24 cellular contexts compared by ENCODE assay signal in genomic region chr15:29424118-29424517, GRCh38.
A peak's percentile ranks its signal among the peaks of the same experiment; 100 is the strongest.
DNase-seq lines count a peak whose midpoint lies in the region; ATAC-seq, FAIRE-seq and TF ChIP-seq lines count a peak whose summit lies in the region.
"Had no signal": no experiment of that assay in that cellular context is flagged by ENCODE, and none has a peak within 500 bp of the region (broad histone marks: within the 10 kb centered on the region; RNA-seq: fewer than 3 reads in every experiment).

No MANE protein-coding gene starts in this region.

- no peak overlapping the region for H2AFZ ChIP-seq in H1 (ENCODE audit: low read length)
- H2AFZ ChIP-seq: PC-9 had no signal

- no peak for TF ChIP-seq EP300 in H1 (IDR thresholded peaks at IDR 0.05; ENCODE audit: borderline replicate concordance in 1 of 2, low read depth in 2 of 2, low read length in 2 of 2)

- no peak overlapping the region for H2BK120ac ChIP-seq in H1 (replicated peaks; ENCODE audit: low read depth, low read length)

- no peak overlapping the region for H4K91ac ChIP-seq in H1 (replicated peaks; ENCODE audit: insufficient read length, low read length)

- 94% methylated on average over 4 of the region's 4 CpGs; no CpG with 5 or more reads in 1 of the 2 experiments for WGBS in H1 (ENCODE audit: extremely low coverage in 1 of 2, insufficient coverage in 1 of 2, insufficient read length in 1 of 2, insufficient replicate concordance in 2 of 2, low coverage in 1 of 2, low lambda C conversion rate in 2 of 2, missing lambda C conversion rate in 1 of 2), 2 experiments

- H3K27me3 ChIP-seq in H1 (replicated peaks in 1 of 4; ENCODE audit: control insufficient read depth in 3 of 4, extremely low read depth in 1 of 4, insufficient read depth in 3 of 4, low read length in 3 of 4), result no peaks in the 10 kb centered on the region
- no peaks in the 10 kb centered on the region for H3K27me3 ChIP-seq in CD8-positive, alpha-beta T cell (ENCODE audit: insufficient read depth, low read length)

- no peaks in the 10 kb centered on the region for H4K20me1 ChIP-seq in H1 (replicated peaks in 1 of 2; ENCODE audit: control insufficient read depth in 1 of 2, insufficient read depth in 2 of 2, low read length in 2 of 2)

- H3K23ac ChIP-seq in H1 (ENCODE audit: insufficient read length), result no peak overlapping the region

- H2AK5ac ChIP-seq in H1 (ENCODE audit: low read depth, low read length), result no peak overlapping the region

- H4K8ac ChIP-seq in H1 (ENCODE audit: extremely low read depth, insufficient read depth, low read length), result no peak overlapping the region

- CTCF ChIA-PET in activated CD4-positive, alpha-beta T cell treated with anti-CD3 and anti-CD28 coated beads for 36 hours (lab: Charles Lee), result no interaction called here
- CTCF ChIA-PET in H1 (lab: Charles Lee; ENCODE audit: partially characterized antibody), result interaction anchor here (0.8 kb wide), 1 partner anchor 18 kb away, joined by 3 read pairs; no protein-coding TSS in a partner anchor
- CTCF ChIA-PET in CD8-positive, alpha-beta T cell (lab: Charles Lee), result no interaction called here

- no peaks in the 10 kb centered on the region for H3K36me3 ChIP-seq in H1 (ENCODE audit: control insufficient read depth in 2 of 4, insufficient read depth in 4 of 4, low read length in 3 of 4)
- no peaks in the 10 kb centered on the region for H3K36me3 ChIP-seq in CD8-positive, alpha-beta T cell (ENCODE audit: insufficient read depth, low read length)

- TF ChIP-seq RAD21 in H1 (IDR thresholded peaks at IDR 0.05 in 1 of 2, conservative IDR thresholded peaks at IDR 0.05 in 1 of 2; ENCODE audit: low read depth in 2 of 2, low read length in 2 of 2), result 0 out of 4 replicates have a peak, but pooled peaks of 1 of the 2 experiments have one; percentile 6

- H3K4me3 ChIP-seq in NB4 (ENCODE audit: low read depth, low read length) (no peak overlapping the region), H1 (ENCODE audit: extremely low read depth in 1 of 4, insufficient read depth in 2 of 4, low read depth in 3 of 4, low read length in 4 of 4) (no peak overlapping the region)
- no peak overlapping the region for H3K4me3 ChIP-seq in CD8-positive, alpha-beta T cell (ENCODE audit: low read depth, low read length)
- H3K4me3 ChIP-seq: PC-9 had no signal

- no peak overlapping the region for H3K18ac ChIP-seq in H1 (ENCODE audit: extremely low read depth, low read length)

- 0 out of 4 replicates have a peak, but pooled peaks cover 0 to 2% of the 10 kb centered on the region in 2 experiments for H3K9me3 ChIP-seq in H1 (ENCODE audit: insufficient read depth in 2 of 2, low read depth in 1 of 2, low read length in 1 of 2)
- H3K9me3 ChIP-seq in CD8-positive, alpha-beta T cell (ENCODE audit: low read length), result no peaks in the 10 kb centered on the region

- POLR2A ChIA-PET in activated CD4-positive, alpha-beta T cell treated with anti-CD3 and anti-CD28 coated beads for 36 hours (lab: Charles Lee), result no interaction called here
- POLR2A ChIA-PET in H1 (lab: Charles Lee; ENCODE audit: partially characterized antibody), result interaction anchor here (0.6 kb wide), 1 partner anchor 172 kb away, joined by 3 read pairs; no protein-coding TSS in a partner anchor
- POLR2A ChIA-PET in CD8-positive, alpha-beta T cell (lab: Charles Lee), result no interaction called here

- TF ChIP-seq POLR2A in NB4 (IDR thresholded peaks at IDR 0.05; ENCODE audit: extremely low read depth, insufficient read length), result no peak
- TF ChIP-seq POLR2A in H1 (IDR thresholded peaks at IDR 0.05; ENCODE audit: control extremely low read depth in 1 of 2, low read depth in 2 of 2, low read length in 2 of 2), result no peak

- no peak overlapping the region for H2BK5ac ChIP-seq in H1 (ENCODE audit: low read depth, low read length)

- no peak overlapping the region for H3K9ac ChIP-seq in H1 (replicated peaks in 1 of 4; ENCODE audit: extremely low read depth in 1 of 4, low read depth in 3 of 4, low read length in 3 of 4)

- DNase-seq in activated CD4-positive, alpha-beta T cell treated with anti-CD3 and anti-CD28 coated beads, Interleukin-2, amount 10 ng/mL, durations not matched to agents 24 days and 14 days, result peak; percentile 37
- no peak for DNase-seq in activated CD4-positive, alpha-beta T cell treated with anti-CD3 and anti-CD28 coated beads for 36 hours
- DNase-seq in NB4 (ENCODE audit: low read depth) (peak; percentile 10), H1 (ENCODE audit: low read depth in 1 of 2, low spot score in 2 of 2) (no peak), NCI-H1694 (lab: John Stamatoyannopoulos, UW) (no peak), NOMO-1 treated with dmso at 0.1 percent for 144 hours (lab: John Stamatoyannopoulos, UW; ENCODE audit: unreplicated experiment) (no peak), cerebellum (ENCODE audit: low spot score) (no peak)
- DNase-seq in CD8-positive, alpha-beta T cell, result no peak
- DNase-seq: 8988T; CD4-positive, alpha-beta T cell; DMS153; GF-D8; HFFc6; IMR-90; NCI-H1105 treated with DMSO at 0.1 percent for 48 hours; NCI-H187; NCI-H2107; NCI-H510A treated with DMSO at 0.1 percent for 48 hours; NCI-H774; PC-9 had no signal

- no peaks in the 10 kb centered on the region for H3K4me1 Mint-ChIP-seq in activated CD4-positive, alpha-beta T cell treated with anti-CD3 and anti-CD28 coated beads, Interleukin-2, amount 10 ng/mL, durations not matched to agents 24 days and 14 days
- H3K4me1 Mint-ChIP-seq in activated CD4-positive, alpha-beta T cell treated with anti-CD3 and anti-CD28 coated beads for 36 hours, result no peaks in the 10 kb centered on the region
- no peaks in the 10 kb centered on the region for H3K4me1 Mint-ChIP-seq in CD8-positive, alpha-beta T cell (ENCODE audit: low read depth)

- intact Hi-C loops in activated CD4-positive, alpha-beta T cell treated with anti-CD3 and anti-CD28 coated beads, Interleukin-2, amount 10 ng/mL, durations not matched to agents 24 days and 14 days (cut with micrococcal nuclease), result no loop called here
- intact Hi-C loops in activated CD4-positive, alpha-beta T cell treated with anti-CD3 and anti-CD28 coated beads for 36 hours (cut with DNase I, micrococcal nuclease), result no loop called here
- intact Hi-C loops in CD8-positive, alpha-beta T cell (cut with DNase I, micrococcal nuclease), result no loop called here

- no peak overlapping the region for H3K27ac ChIP-seq in H1 (ENCODE audit: low read depth, low read length)
- no peak overlapping the region for H3K27ac ChIP-seq in CD8-positive, alpha-beta T cell (ENCODE audit: low read depth, low read length)
- H3K27ac ChIP-seq: HL-60, PC-9 had no signal

- no peak for ATAC-seq in activated CD4-positive, alpha-beta T cell treated with anti-CD3 and anti-CD28 coated beads for 36 hours
- no peak for ATAC-seq in CD8-positive, alpha-beta T cell

- no peak overlapping the region for H3K14ac ChIP-seq in H1 (ENCODE audit: insufficient read length)

- no peak overlapping the region for H3K4me3 Mint-ChIP-seq in activated CD4-positive, alpha-beta T cell treated with anti-CD3 and anti-CD28 coated beads, Interleukin-2, amount 10 ng/mL, durations not matched to agents 24 days and 14 days
- H3K4me3 Mint-ChIP-seq in activated CD4-positive, alpha-beta T cell treated with anti-CD3 and anti-CD28 coated beads for 36 hours, result no peak overlapping the region
- H3K4me3 Mint-ChIP-seq in CD8-positive, alpha-beta T cell, result no peak overlapping the region
- H3K4me3 Mint-ChIP-seq: CD4-positive, alpha-beta T cell; HFFc6 had no signal

- H2BK12ac ChIP-seq in H1 (ENCODE audit: low read depth, low read length), result no peak overlapping the region

- no peaks in the 10 kb centered on the region for H3K79me2 ChIP-seq in H1 (ENCODE audit: control insufficient read depth in 1 of 2, insufficient read depth in 2 of 2, low read length in 2 of 2)

- H3K9me3 Mint-ChIP-seq in activated CD4-positive, alpha-beta T cell treated with anti-CD3 and anti-CD28 coated beads, Interleukin-2, amount 10 ng/mL, durations not matched to agents 24 days and 14 days, result no peaks in the 10 kb centered on the region
- no peaks in the 10 kb centered on the region for H3K9me3 Mint-ChIP-seq in activated CD4-positive, alpha-beta T cell treated with anti-CD3 and anti-CD28 coated beads for 36 hours (ENCODE audit: low read depth)
- no peaks in the 10 kb centered on the region for H3K9me3 Mint-ChIP-seq in CD8-positive, alpha-beta T cell
- H3K9me3 Mint-ChIP-seq: CD4-positive, alpha-beta T cell had no signal

- no peak overlapping the region for H3K4ac ChIP-seq in H1 (replicated peaks; ENCODE audit: insufficient read length, low read depth, low read length)

- H2BK20ac ChIP-seq in H1 (ENCODE audit: low read length), result no peak overlapping the region

- no peaks in the 10 kb centered on the region for H3K79me1 ChIP-seq in H1 (ENCODE audit: low read depth, low read length)

- H3K27ac Mint-ChIP-seq in activated CD4-positive, alpha-beta T cell treated with anti-CD3 and anti-CD28 coated beads, Interleukin-2, amount 10 ng/mL, durations not matched to agents 24 days and 14 days, result no peak overlapping the region
- H3K27ac Mint-ChIP-seq in activated CD4-positive, alpha-beta T cell treated with anti-CD3 and anti-CD28 coated beads for 36 hours, result no peak overlapping the region
- H3K27ac Mint-ChIP-seq in CD8-positive, alpha-beta T cell, result no peak overlapping the region
- H3K27ac Mint-ChIP-seq: CD4-positive, alpha-beta T cell; HFFc6 had no signal

- H3K27me3 Mint-ChIP-seq in activated CD4-positive, alpha-beta T cell treated with anti-CD3 and anti-CD28 coated beads, Interleukin-2, amount 10 ng/mL, durations not matched to agents 24 days and 14 days, result peaks cover 3% of the 10 kb centered on the region
- peaks cover 5% of the 10 kb centered on the region for H3K27me3 Mint-ChIP-seq in activated CD4-positive, alpha-beta T cell treated with anti-CD3 and anti-CD28 coated beads for 36 hours
- peaks cover 6% of the 10 kb centered on the region for H3K27me3 Mint-ChIP-seq in CD8-positive, alpha-beta T cell (ENCODE audit: low read depth)

- H3K4me2 ChIP-seq in H1 (ENCODE audit: insufficient read depth in 1 of 2, low read depth in 2 of 2, low read length in 2 of 2), result no peak overlapping the region
- H3K4me2 ChIP-seq: PC-9 had no signal

- H4K5ac ChIP-seq in H1 (ENCODE audit: insufficient read length, low read depth, low read length), result no peak overlapping the region

- H3K56ac ChIP-seq in H1 (replicated peaks; ENCODE audit: insufficient read length, low read depth, low read length), result no peak overlapping the region

- H3K23me2 ChIP-seq in H1 (ENCODE audit: low read depth, low read length), result no peaks in the 10 kb centered on the region

- H3K36me3 Mint-ChIP-seq in activated CD4-positive, alpha-beta T cell treated with anti-CD3 and anti-CD28 coated beads, Interleukin-2, amount 10 ng/mL, durations not matched to agents 24 days and 14 days (ENCODE audit: low read depth), result no peaks in the 10 kb centered on the region
- H3K36me3 Mint-ChIP-seq in activated CD4-positive, alpha-beta T cell treated with anti-CD3 and anti-CD28 coated beads for 36 hours (ENCODE audit: low read depth), result no peaks in the 10 kb centered on the region
- no peaks in the 10 kb centered on the region for H3K36me3 Mint-ChIP-seq in CD8-positive, alpha-beta T cell

- TF ChIP-seq CTCF in NB4 (IDR thresholded peaks at IDR 0.05; ENCODE audit: low read depth, low read length) (no peak), H1 (IDR thresholded peaks at IDR 0.05; ENCODE audit: control extremely low read depth in 1 of 3, insufficient read depth in 1 of 3, low read depth in 1 of 3, low read length in 3 of 3) (peak in 1 of 3 experiments; percentile 10; a peak in 1 of 4 replicates)
- no peak for TF ChIP-seq CTCF in CD8-positive, alpha-beta T cell (IDR thresholded peaks at IDR 0.05)

- peaks cover 0 to 9% (median under 1%) of the 10 kb centered on the region in 4 experiments; a peak in 3 of 7 replicates for H3K4me1 ChIP-seq in H1 (replicated peaks in 1 of 4; ENCODE audit: control insufficient read depth in 3 of 4, insufficient read depth in 4 of 4, low read length in 3 of 4)
- no peaks in the 10 kb centered on the region for H3K4me1 ChIP-seq in CD8-positive, alpha-beta T cell (ENCODE audit: insufficient read depth, low read length)

- FAIRE-seq in H1 (lab: Jason Lieb, UNC), result no peak
- FAIRE-seq: GM12891, H54, HTR-8/SVneo had no signal

- no peak overlapping the region for H2BK15ac ChIP-seq in H1 (ENCODE audit: low read length)

Comparison
In these comparisons a context has a peak if more than half of its experiments do, and no peak if none do; other contexts are left out.
1. DNase-seq: peak in activated CD4-positive, alpha-beta T cell treated with anti-CD3 and anti-CD28 coated beads, Interleukin-2, amount 10 ng/mL, durations not matched to agents 24 days and 14 days (single experiment) and NB4 (single experiment); none in activated CD4-positive, alpha-beta T cell treated with anti-CD3 and anti-CD28 coated beads for 36 hours (single experiment), H1 (0 of 2), CD8-positive, alpha-beta T cell (0 of 7), NCI-H1694 (single experiment), NOMO-1 treated with dmso at 0.1 percent for 144 hours (single experiment) and cerebellum (single experiment).